8 cellular contexts compared by ENCODE assay signal in the genomic region with DNA sequence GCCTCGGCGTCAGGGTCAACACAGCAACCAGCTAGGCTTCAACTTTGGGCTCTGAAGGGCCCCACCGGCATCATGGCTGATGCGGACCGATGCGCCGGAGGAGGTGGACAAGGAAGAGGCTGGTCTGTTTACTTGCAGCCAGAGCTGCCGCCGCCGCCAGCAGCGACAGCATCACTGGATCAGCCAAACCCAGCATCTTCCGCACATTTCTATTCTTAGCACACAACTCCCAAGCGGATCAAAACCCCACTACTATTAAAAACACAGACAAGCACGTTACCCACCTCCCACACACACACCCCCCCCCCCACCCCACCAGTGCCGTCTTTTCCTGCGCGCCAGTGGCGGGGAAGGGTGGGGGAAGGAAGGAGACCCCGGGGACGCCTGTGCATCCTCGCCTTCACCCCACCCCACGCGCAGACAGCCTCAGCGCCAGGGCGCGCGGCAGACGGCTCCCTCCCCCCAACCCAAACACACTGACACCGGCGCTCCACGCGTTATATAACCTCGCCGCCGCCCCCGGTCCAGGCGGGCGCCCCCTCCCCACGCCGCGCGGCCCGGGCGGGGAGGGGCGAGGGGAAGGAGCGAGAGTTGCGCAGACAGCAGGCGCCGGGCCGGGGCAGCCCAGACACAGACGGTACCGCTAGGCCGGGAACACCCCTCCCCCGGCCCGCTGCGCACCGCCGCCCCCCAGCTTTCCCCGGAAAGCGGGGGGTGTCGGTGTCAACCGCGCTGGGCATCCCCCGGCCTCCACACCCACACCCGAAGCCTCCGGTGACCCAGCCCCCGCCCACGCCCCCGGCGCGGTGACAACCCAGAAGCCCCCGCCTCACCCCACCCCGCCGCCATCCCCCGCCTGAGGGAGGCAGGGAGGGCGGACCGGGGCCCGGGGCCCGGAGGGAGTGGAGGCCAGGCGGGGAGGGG. TPM values are rescaled to one million over a fixed set of nuclear protein-coding genes. Genes with fewer than 3 reads are reported as not detected.
A peak's percentile ranks its signal among the peaks of the same experiment; 100 is the strongest.
DNase-seq lines count a peak whose midpoint lies in the region; ATAC-seq and TF ChIP-seq lines count a peak whose summit lies in the region.

No MANE protein-coding gene starts in this region.

- H3K9me3 ChIP-seq in RWPE2 (ENCODE audit: severe bottlenecking): no peaks in the 10 kb centered on the region

- peak overlapping the region; percentile 63 for H3K4me3 ChIP-seq in RWPE2 (ENCODE audit: severe bottlenecking)

- H3K4me1 Mint-ChIP-seq in activated naive CD4-positive, alpha-beta T cell treated with anti-CD3 and anti-CD28 coated beads, Interleukin-2, amount 10 ng/mL, durations not matched to agents 7 days and 5 days: peaks cover 23% of the 10 kb centered on the region

- no peaks in the 10 kb centered on the region for H3K27me3 ChIP-seq in RWPE2 (ENCODE audit: insufficient read depth, poor library complexity, severe bottlenecking)

- no peaks in the 10 kb centered on the region for H3K9me3 Mint-ChIP-seq in activated naive CD4-positive, alpha-beta T cell treated with anti-CD3 and anti-CD28 coated beads, Interleukin-2, amount 10 ng/mL, durations not matched to agents 7 days and 5 days

- H3K27ac ChIP-seq in RWPE2 (ENCODE audit: poor library complexity, severe bottlenecking) (peak overlapping the region; percentile 78), substantia nigra (ENCODE audit: low read depth, low read length, poor library complexity, severe bottlenecking) (peak overlapping the region; percentile 94)

- ATAC-seq in GM19351 (IDR thresholded peaks at IDR 0.05; ENCODE audit: unreplicated experiment) (peak; percentile 23), HG03571 (IDR thresholded peaks at IDR 0.05; ENCODE audit: unreplicated experiment) (peak; percentile 18), RWPE2 (ENCODE audit: low read depth) (peak; percentile 26), omental fat pad (ENCODE audit: low FRiP score) (peak; percentile 57)

- H3K36me3 Mint-ChIP-seq in activated naive CD4-positive, alpha-beta T cell treated with anti-CD3 and anti-CD28 coated beads, Interleukin-2, amount 10 ng/mL, durations not matched to agents 7 days and 5 days: no peaks in the 10 kb centered on the region

- H3K27ac Mint-ChIP-seq in activated naive CD4-positive, alpha-beta T cell treated with anti-CD3 and anti-CD28 coated beads, Interleukin-2, amount 10 ng/mL, durations not matched to agents 7 days and 5 days: peak overlapping the region; percentile 72

- TF ChIP-seq CTCF in RWPE2 (IDR thresholded peaks at IDR 0.05; ENCODE audit: poor library complexity, severe bottlenecking): no peak
- no peak for TF ChIP-seq CTCF in omental fat pad (IDR thresholded peaks at IDR 0.05)

- peaks cover 35% of the 10 kb centered on the region for H3K27me3 Mint-ChIP-seq in activated naive CD4-positive, alpha-beta T cell treated with anti-CD3 and anti-CD28 coated beads, Interleukin-2, amount 10 ng/mL, durations not matched to agents 7 days and 5 days

- H3K36me3 ChIP-seq in RWPE2 (ENCODE audit: low read depth): no peaks in the 10 kb centered on the region

- H3K4me3 Mint-ChIP-seq in activated naive CD4-positive, alpha-beta T cell treated with anti-CD3 and anti-CD28 coated beads, Interleukin-2, amount 10 ng/mL, durations not matched to agents 7 days and 5 days: peak overlapping the region; percentile 78

- DNase-seq in AG08395 (ENCODE audit: low spot score) (peak; percentile 58), RWPE2 (ENCODE audit: low spot score) (no peak), glomerular visceral epithelial cell (ENCODE audit: extremely low spot score) (peak; percentile 68), omental fat pad (ENCODE audit: low spot score) (no peak), substantia nigra (lab: John Stamatoyannopoulos, UW) (peak; percentile 12 to 91 (median 69))
- DNase-seq in activated naive CD4-positive, alpha-beta T cell treated with anti-CD3 and anti-CD28 coated beads, Interleukin-2, amount 10 ng/mL, durations not matched to agents 7 days and 5 days: peak; percentile 61

- H3K4me1 ChIP-seq in RWPE2 (ENCODE audit: insufficient read depth, poor library complexity, severe bottlenecking): peaks cover 18% of the 10 kb centered on the region

- CTCF ChIA-PET in activated naive CD4-positive, alpha-beta T cell treated with anti-CD3 and anti-CD28 coated beads, Interleukin-2, amount 10 ng/mL, durations not matched to agents 7 days and 5 days (lab: Charles Lee): no interaction called here

RNA-seq across cellular contexts. Expression of gene AKT3, which starts 0.7 kb away (rescaled TPM):
- total RNA-seq in omental fat pad: 10 to 100 TPM; 29.7 to 77.2 (median 37.4) TPM

Comparison
In these comparisons a context has a peak if more than half of its experiments do, and no peak if none do; other contexts are left out.
1. DNase-seq: peak in AG08395 (single experiment), activated naive CD4-positive, alpha-beta T cell treated with anti-CD3 and anti-CD28 coated beads, Interleukin-2, amount 10 ng/mL, durations not matched to agents 7 days and 5 days (single experiment), glomerular visceral epithelial cell (single experiment) and substantia nigra (49 of 49); none in RWPE2 (single experiment) and omental fat pad (single experiment).
2. Peak in every context shown above with its lines, with median percentiles within 50 percentile points of each other: ATAC-seq.